In genomic region chr16:18013863-18014262, GRCh38 we compare ENCODE assay signal across 15 cellular contexts.
DNase-seq lines count a peak whose midpoint lies in the region; ATAC-seq, FAIRE-seq and TF ChIP-seq lines count a peak whose summit lies in the region.
"Had no signal": no experiment of that assay in that cellular context is flagged by ENCODE, and none has a peak within 500 bp of the region (broad histone marks: within the 10 kb centered on the region; RNA-seq: fewer than 3 reads in every experiment).

No MANE protein-coding gene starts in this region.

- H3K9me3 ChIP-seq in SK-N-SH (no peaks in the 10 kb centered on the region), K562 (replicated peaks; ENCODE audit: control insufficient read depth, insufficient read depth, low read depth, low read length) (no peaks in the 10 kb centered on the region)

- no peak for TF ChIP-seq POLR2A in K562 (conservative IDR thresholded peaks at IDR 0.05)

- 52% methylated on average over 4 of the region's 4 CpGs for WGBS in SK-N-SH (ENCODE audit: low lambda C conversion rate)
- 32% methylated on average over 4 of the region's 4 CpGs for WGBS in K562 (ENCODE audit: insufficient coverage, low coverage, missing lambda C conversion rate)

- TF ChIP-seq CTCF in SK-N-SH (IDR thresholded peaks at IDR 0.05) (no peak), K562 (IDR thresholded peaks at IDR 0.05 in 2 of 3, conservative IDR thresholded peaks at IDR 0.05 in 1 of 3; ENCODE audit: insufficient read depth in 2 of 3, low read depth in 1 of 3, low read length in 3 of 3) (no peak)

- CTCF ChIA-PET in SK-N-SH (lab: Yijun Ruan, JAX), result interaction anchor here (0.7 kb wide), 1 partner anchor 509 kb away, joined by 3 read pairs; no protein-coding TSS in a partner anchor
- CTCF ChIA-PET in K562 (lab: Yijun Ruan, JAX; ENCODE audit: low intra/inter-chr PET ratio), result no interaction called here

- H3K9ac ChIP-seq in SK-N-SH, result no peak overlapping the region
- no peak overlapping the region for H3K9ac ChIP-seq in K562 (ENCODE audit: insufficient read depth in 1 of 2, low read depth in 2 of 2, low read length in 2 of 2)
- H3K9ac ChIP-seq: BLaER1 treated with 17β-estradiol and CSF1 and Interleukin-3, amounts not matched to agents 10 nM and 100 nM had no signal

- intact Hi-C loops in K562 (cut with micrococcal nuclease), result no loop called here

- in situ Hi-C loops in K562 (cut with MboI), result no loop called here

- TF ChIP-seq RAD21 in SK-N-SH (IDR thresholded peaks at IDR 0.05; ENCODE audit: low read length) (no peak), K562 (CRISPR knock-in tag; conservative IDR thresholded peaks at IDR 0.05 in 1 of 2, IDR thresholded peaks at IDR 0.05 in 1 of 2) (no peak)

- no peaks in the 10 kb centered on the region for H3K79me2 ChIP-seq in SK-N-SH (ENCODE audit: insufficient read depth)
- no peaks in the 10 kb centered on the region; the same call in 2 of the 3 replicates for H3K79me2 ChIP-seq in K562 (ENCODE audit: control insufficient read depth, insufficient read depth, low read length)

- H3K4me2 ChIP-seq in SK-N-SH, result no peak overlapping the region
- H3K4me2 ChIP-seq in K562 (ENCODE audit: insufficient read depth, low read length), result no peak overlapping the region

- H4K20me1 ChIP-seq in SK-N-SH (ENCODE audit: insufficient read depth) (no peaks in the 10 kb centered on the region), K562 (replicated peaks; ENCODE audit: control insufficient read depth, insufficient read depth, low read length) (no peaks in the 10 kb centered on the region)
- H4K20me1 ChIP-seq: BLaER1 treated with 17β-estradiol and CSF1 and Interleukin-3, amounts not matched to agents 10 nM and 100 nM had no signal

- H3K9me1 ChIP-seq in K562 (ENCODE audit: control insufficient read depth, insufficient read depth, low read length), result no peaks in the 10 kb centered on the region

- no peaks in the 10 kb centered on the region for H3K9me2 ChIP-seq in SK-N-SH

- ATAC-seq in SK-N-SH treated with all-trans-retinoic acid at 6 μM for 48 hours, result no peak
- ATAC-seq in K562, result 0 out of 3 replicates have a peak, but pooled peaks have one; percentile 47
- ATAC-seq in HG03439 (IDR thresholded peaks at IDR 0.05; ENCODE audit: unreplicated experiment), result no peak

- BruUV-seq in K562 (replicated peaks; lab: Mats Ljungman, UMichigan), result no TSS peak

- H3K27me3 ChIP-seq in SK-N-SH (ENCODE audit: insufficient read depth) (no peaks in the 10 kb centered on the region), K562 (ENCODE audit: control insufficient read depth in 2 of 2, insufficient read depth in 2 of 2, low read length in 2 of 2) (no peaks in the 10 kb centered on the region)
- H3K27me3 ChIP-seq: BLaER1 treated with 17β-estradiol and CSF1 and Interleukin-3, amounts not matched to agents 10 nM and 100 nM had no signal

- peak; percentile 20 for DNase-seq in SK-N-SH
- peak; percentile 3 for DNase-seq in HT1080 (ENCODE audit: low read depth)
- DNase-seq in K562 (ENCODE audit: extremely low read depth in 1 of 4, low spot score in 3 of 4), result peak in 2 of 4 experiments; percentile 13
- no peak for DNase-seq in substantia nigra (lab: John Stamatoyannopoulos, UW)
- no peak for DNase-seq in stimulated activated CD4-positive, alpha-beta T cell treated with anti-CD3 and anti-CD28 coated beads, Interleukin-2, amount 100 ng/mL, for 24 hours
- DNase-seq: CD4-positive, CD25-positive, alpha-beta regulatory T cell; DMS53; H7; Kasumi-1; KBM-7 had no signal

- TF ChIP-seq EP300 in SK-N-SH (IDR thresholded peaks at IDR 0.05; ENCODE audit: borderline replicate concordance in 1 of 2, low read depth in 1 of 2, low read length in 1 of 2), result no peak
- no peak for TF ChIP-seq EP300 in K562 (IDR thresholded peaks at IDR 0.05; ENCODE audit: low read length)

- H3K27ac ChIP-seq in SK-N-SH (ENCODE audit: low read depth in 2 of 2, low read length in 1 of 2) (peak overlapping the region in 1 of 2 experiments; percentile 6; a peak in 1 of 4 replicates), K562 (ENCODE audit: extremely low read depth, low read depth, low read length) (no peak overlapping the region), substantia nigra (ENCODE audit: low read depth, low read length, poor library complexity, severe bottlenecking) (no peak overlapping the region)
- H3K27ac ChIP-seq: 22Rv1; BLaER1 treated with 17β-estradiol and CSF1 and Interleukin-3, amounts not matched to agents 10 nM and 100 nM had no signal

- POLR2A ChIA-PET in SK-N-SH (lab: Yijun Ruan, JAX) (no interaction called here), K562 (lab: Yijun Ruan, JAX) (no interaction called here)

- H2AFZ ChIP-seq in SK-N-SH (ENCODE audit: low read depth) (no peak overlapping the region), K562 (ENCODE audit: low read depth, low read length) (no peak overlapping the region)

- no peaks in the 10 kb centered on the region for H3F3A ChIP-seq in SK-N-SH (replicated peaks; ENCODE audit: insufficient read depth)

- FAIRE-seq in K562 (lab: Jason Lieb, UNC), result no peak
- FAIRE-seq: GM12892 had no signal

- H3K4me3 ChIP-seq in SK-N-SH (ENCODE audit: low read depth in 2 of 2, low read length in 1 of 2) (no peak overlapping the region), K562 (no peak overlapping the region)
- H3K4me3 ChIP-seq: BLaER1 treated with 17β-estradiol and CSF1 and Interleukin-3, amounts not matched to agents 10 nM and 100 nM had no signal

- H3K4me1 ChIP-seq in SK-N-SH (ENCODE audit: control insufficient read depth in 1 of 2, insufficient read depth in 2 of 2, low read depth in 1 of 2, low read length in 1 of 2) (peaks cover 0 to 4% of the 10 kb centered on the region in 2 experiments; a peak in 2 of 4 replicates), K562 (replicated peaks in 1 of 2; ENCODE audit: control insufficient read depth in 2 of 2, insufficient read depth in 2 of 2, low read length in 2 of 2) (no peaks in the 10 kb centered on the region)

- no peaks in the 10 kb centered on the region for H3K36me3 ChIP-seq in SK-N-SH (replicated peaks in 1 of 2; ENCODE audit: control insufficient read depth in 1 of 2, insufficient read depth in 2 of 2, low read length in 1 of 2)
- no peaks in the 10 kb centered on the region for H3K36me3 ChIP-seq in K562 (ENCODE audit: control insufficient read depth, insufficient read depth, low read length)
- H3K36me3 ChIP-seq: BLaER1 treated with 17β-estradiol and CSF1 and Interleukin-3, amounts not matched to agents 10 nM and 100 nM had no signal

TF ChIP-seq in SK-N-SH, 30 proteins besides CTCF, POLR2A, EP300 and RAD21:
- TF ChIP-seq TEAD4 (IDR thresholded peaks at IDR 0.05; ENCODE audit: borderline replicate concordance, insufficient read depth) (no peak), RXRA (IDR thresholded peaks at IDR 0.05; ENCODE audit: borderline replicate concordance, low read depth) (no peak), RCOR1 (IDR thresholded peaks at IDR 0.05; ENCODE audit: low read length) (no peak), GATA2 (CRISPR knock-in tag; IDR thresholded peaks at IDR 0.05) (no peak), JUND (IDR thresholded peaks at IDR 0.05) (no peak), USF1 (IDR thresholded peaks at IDR 0.05; ENCODE audit: borderline replicate concordance, low read depth) (no peak)
TF ChIP-seq in SK-N-SH: peak in this region for 0.

TF ChIP-seq in SK-N-SH treated with all-trans-retinoic acid at 6 μM for 48 hours, 23 proteins besides CTCF, POLR2A, EP300 and RAD21 (continues in another document):
- TF ChIP-seq, protein P1, sequence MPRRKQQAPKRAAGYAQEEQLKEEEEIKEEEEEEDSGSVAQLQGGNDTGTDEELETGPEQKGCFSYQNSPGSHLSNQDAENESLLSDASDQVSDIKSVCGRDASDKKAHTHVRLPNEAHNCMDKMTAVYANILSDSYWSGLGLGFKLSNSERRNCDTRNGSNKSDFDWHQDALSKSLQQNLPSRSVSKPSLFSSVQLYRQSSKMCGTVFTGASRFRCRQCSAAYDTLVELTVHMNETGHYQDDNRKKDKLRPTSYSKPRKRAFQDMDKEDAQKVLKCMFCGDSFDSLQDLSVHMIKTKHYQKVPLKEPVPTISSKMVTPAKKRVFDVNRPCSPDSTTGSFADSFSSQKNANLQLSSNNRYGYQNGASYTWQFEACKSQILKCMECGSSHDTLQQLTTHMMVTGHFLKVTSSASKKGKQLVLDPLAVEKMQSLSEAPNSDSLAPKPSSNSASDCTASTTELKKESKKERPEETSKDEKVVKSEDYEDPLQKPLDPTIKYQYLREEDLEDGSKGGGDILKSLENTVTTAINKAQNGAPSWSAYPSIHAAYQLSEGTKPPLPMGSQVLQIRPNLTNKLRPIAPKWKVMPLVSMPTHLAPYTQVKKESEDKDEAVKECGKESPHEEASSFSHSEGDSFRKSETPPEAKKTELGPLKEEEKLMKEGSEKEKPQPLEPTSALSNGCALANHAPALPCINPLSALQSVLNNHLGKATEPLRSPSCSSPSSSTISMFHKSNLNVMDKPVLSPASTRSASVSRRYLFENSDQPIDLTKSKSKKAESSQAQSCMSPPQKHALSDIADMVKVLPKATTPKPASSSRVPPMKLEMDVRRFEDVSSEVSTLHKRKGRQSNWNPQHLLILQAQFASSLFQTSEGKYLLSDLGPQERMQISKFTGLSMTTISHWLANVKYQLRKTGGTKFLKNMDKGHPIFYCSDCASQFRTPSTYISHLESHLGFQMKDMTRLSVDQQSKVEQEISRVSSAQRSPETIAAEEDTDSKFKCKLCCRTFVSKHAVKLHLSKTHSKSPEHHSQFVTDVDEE (CRISPR knock-in tag; IDR thresholded peaks at IDR 0.05), result no peak
- no peak for TF ChIP-seq ZNF8 (CRISPR knock-in tag; IDR thresholded peaks at IDR 0.05)

TF ChIP-seq in K562, 482 proteins besides CTCF, POLR2A, EP300 and RAD21:
- TF ChIP-seq HIVEP1 (CRISPR knock-in tag; IDR thresholded peaks at IDR 0.05) (no peak), SRF (CRISPR knock-in tag; IDR thresholded peaks at IDR 0.05) (peak in 1 of 2 experiments; percentile 93; a peak in 2 of 4 replicates)

Comparison
In these comparisons a context has a peak if more than half of its experiments do, and no peak if none do; other contexts are left out.
1. DNase-seq: peak in SK-N-SH (single experiment) and HT1080 (single experiment); none in substantia nigra (0 of 49) and stimulated activated CD4-positive, alpha-beta T cell treated with anti-CD3 and anti-CD28 coated beads, Interleukin-2, amount 100 ng/mL, for 24 hours (0 of 2).